Comparison of ENCODE assay signal across 20 cellular contexts in the genomic region with DNA sequence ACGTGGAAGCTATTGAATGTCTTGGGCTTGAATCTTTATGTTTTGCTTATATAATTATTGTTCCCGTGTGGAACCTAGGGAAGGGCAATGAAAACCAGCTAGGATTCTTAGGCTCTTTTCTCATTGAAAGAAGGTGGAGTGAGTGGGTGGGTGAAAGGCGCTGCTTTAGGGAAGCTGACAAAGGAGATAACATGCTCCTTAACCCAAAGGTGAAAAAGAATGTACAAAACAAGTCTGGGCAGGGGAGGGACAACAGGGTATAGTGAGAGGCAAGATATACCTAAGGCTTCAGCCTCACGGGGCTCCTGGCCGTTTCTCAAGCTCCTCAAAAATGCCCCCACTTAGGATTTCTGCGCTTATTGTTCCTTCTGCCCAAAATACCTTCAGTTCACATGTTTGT. TPM values are rescaled to one million over a fixed set of nuclear protein-coding genes. Genes with fewer than 3 reads are reported as not detected.
DNase-seq lines count a peak whose midpoint lies in the region; ATAC-seq, FAIRE-seq and TF ChIP-seq lines count a peak whose summit lies in the region.
"Had no signal": no experiment of that assay in that cellular context is flagged by ENCODE, and none has a peak within 500 bp of the region (broad histone marks: within the 10 kb centered on the region; RNA-seq: fewer than 3 reads in every experiment).

No MANE protein-coding gene starts in this region.

- CTCF ChIA-PET in activated CD8-positive, alpha-beta memory T cell treated with anti-CD3 and anti-CD28 coated beads, Interleukin-2, amount 10 ng/mL, durations not matched to agents 7 days and 5 days (lab: Charles Lee): interaction anchor here (1.0 to 1.3 kb wide), 2 partner anchors 124 to 130 kb away, joined by 3 to 5 read pairs; no protein-coding TSS in a partner anchor
- CTCF ChIA-PET in T-cell (lab: Charles Lee): no interaction called here

- no peaks in the 10 kb centered on the region for H3K9me3 Mint-ChIP-seq in activated CD8-positive, alpha-beta memory T cell treated with anti-CD3 and anti-CD28 coated beads, Interleukin-2, amount 10 ng/mL, durations not matched to agents 7 days and 5 days (ENCODE audit: low read depth)
- no peaks in the 10 kb centered on the region for H3K9me3 Mint-ChIP-seq in T-cell
- no peaks in the 10 kb centered on the region for H3K9me3 Mint-ChIP-seq in effector memory CD8-positive, alpha-beta T cell

- no peaks in the 10 kb centered on the region for H3K9me3 ChIP-seq in small intestine (ENCODE audit: control insufficient read depth, low read depth)
- H3K9me3 ChIP-seq in pancreas: no peaks in the 10 kb centered on the region
- H3K9me3 ChIP-seq: left lung, prostate gland had no signal

- H3K4me1 ChIP-seq in small intestine (ENCODE audit: control insufficient read depth in 2 of 2, insufficient read depth in 1 of 2, low read depth in 1 of 2, low read length in 1 of 2) (no peaks in the 10 kb centered on the region), pancreas (no peaks in the 10 kb centered on the region)
- H3K4me1 ChIP-seq: left lung, prostate gland had no signal

- H3K27me3 ChIP-seq in small intestine (ENCODE audit: control insufficient read depth in 2 of 2, insufficient read depth in 2 of 2, low read length in 2 of 2) (no peaks in the 10 kb centered on the region), pancreas (no peaks in the 10 kb centered on the region)
- H3K27me3 ChIP-seq: left lung had no signal

- no peaks in the 10 kb centered on the region for H3K27me3 Mint-ChIP-seq in activated CD8-positive, alpha-beta memory T cell treated with anti-CD3 and anti-CD28 coated beads, Interleukin-2, amount 10 ng/mL, durations not matched to agents 7 days and 5 days
- no peaks in the 10 kb centered on the region for H3K27me3 Mint-ChIP-seq in T-cell
- H3K27me3 Mint-ChIP-seq in effector memory CD8-positive, alpha-beta T cell: no peaks in the 10 kb centered on the region

- peaks cover 36% of the 10 kb centered on the region for H3K4me1 Mint-ChIP-seq in activated CD8-positive, alpha-beta memory T cell treated with anti-CD3 and anti-CD28 coated beads, Interleukin-2, amount 10 ng/mL, durations not matched to agents 7 days and 5 days
- H3K4me1 Mint-ChIP-seq in T-cell: peaks cover 39 to 45% (median 45%) of the 10 kb centered on the region in 3 donors
- H3K4me1 Mint-ChIP-seq in effector memory CD8-positive, alpha-beta T cell (ENCODE audit: low read depth in 2 of 2): peaks cover 16 to 26% of the 10 kb centered on the region in 2 donors

- WGBS in small intestine, 3 donors: 52 to 63% (median 53%) methylated on average over 5 to 6 of the region's 6 CpGs
- 51 to 67% methylated on average over 6 of the region's 6 CpGs for WGBS in pancreas, 2 donors

- H3K36me3 ChIP-seq in small intestine (ENCODE audit: control insufficient read depth in 2 of 2, insufficient read depth in 2 of 2, low read length in 2 of 2) (no peaks in the 10 kb centered on the region), pancreas (no peaks in the 10 kb centered on the region)
- H3K36me3 ChIP-seq: left lung, prostate gland, WERI-Rb-1 had no signal

- peak overlapping the region; percentile 98 for H3K27ac Mint-ChIP-seq in activated CD8-positive, alpha-beta memory T cell treated with anti-CD3 and anti-CD28 coated beads, Interleukin-2, amount 10 ng/mL, durations not matched to agents 7 days and 5 days
- peak overlapping the region; percentile 94 to 97 for H3K27ac Mint-ChIP-seq in T-cell
- peak overlapping the region; percentile 94 to 95 for H3K27ac Mint-ChIP-seq in effector memory CD8-positive, alpha-beta T cell

- no peak for DNase-seq in activated CD8-positive, alpha-beta memory T cell treated with anti-CD3 and anti-CD28 coated beads, Interleukin-2, amount 10 ng/mL, durations not matched to agents 7 days and 5 days
- DNase-seq in activated CD8-positive, alpha-beta memory T cell treated with anti-CD3 and anti-CD28 coated beads, Interleukin-2, amount 50 U/mL, for 4 hours: no peak
- DNase-seq in T-cell (no peak), small intestine (no peak), pancreas (no peak), MV-4-11 (lab: John Stamatoyannopoulos, UW) (no peak)
- DNase-seq in effector memory CD8-positive, alpha-beta T cell: no peak
- DNase-seq: ACHN; foreskin melanocyte; left lung; NCI-H82; stimulated activated naive CD4-positive, alpha-beta T cell; WERI-Rb-1 had no signal

- H3K4me3 ChIP-seq in small intestine (ENCODE audit: low read depth in 1 of 2, low read length in 2 of 2) (peak overlapping the region; percentile 3 to 5), pancreas (no peak overlapping the region)
- H3K4me3 ChIP-seq: left lung, prostate gland had no signal

- peak overlapping the region in 1 of 2 donors; percentile 27 for H3K27ac ChIP-seq in small intestine (ENCODE audit: low read depth in 1 of 2, low read length in 1 of 2)
- H3K27ac ChIP-seq in pancreas: no peak overlapping the region
- H3K27ac ChIP-seq: left lung, prostate gland, WERI-Rb-1 had no signal

- POLR2A ChIA-PET in T-cell (lab: Charles Lee): interaction anchor here in 1 of 2 donors (1.3 kb wide), 1 partner anchor 131 kb away, joined by 4 read pairs; no protein-coding TSS in a partner anchor

- intact Hi-C loops in pancreas (cut with DNase I): no loop called here

- ATAC-seq in activated CD8-positive, alpha-beta memory T cell treated with anti-CD3 and anti-CD28 coated beads, Interleukin-2, amount 10 ng/mL, durations not matched to agents 7 days and 5 days: no peak
- no peak for ATAC-seq in T-cell (replicated peaks in 1 of 4)
- no peak for ATAC-seq in effector memory CD8-positive, alpha-beta T cell (replicated peaks)
- no peak for ATAC-seq in pancreas
- ATAC-seq in GM18868 (IDR thresholded peaks at IDR 0.05; ENCODE audit: unreplicated experiment): no peak
- ATAC-seq: left lung, SK-N-SH treated with all-trans-retinoic acid at 6 μM for 48 hours had no signal

- no peak for FAIRE-seq in small intestine (lab: Jason Lieb, UNC)
- FAIRE-seq in pancreas (lab: Jason Lieb, UNC): no peak
- FAIRE-seq: endometrium, RCC 7860, urothelium cell line had no signal

- H3K4me3 Mint-ChIP-seq in activated CD8-positive, alpha-beta memory T cell treated with anti-CD3 and anti-CD28 coated beads, Interleukin-2, amount 10 ng/mL, durations not matched to agents 7 days and 5 days: peak overlapping the region; percentile 97
- peak overlapping the region; percentile 93 to 96 (median 94) for H3K4me3 Mint-ChIP-seq in T-cell
- H3K4me3 Mint-ChIP-seq in effector memory CD8-positive, alpha-beta T cell: peak overlapping the region; percentile 93 to 95

- H3K36me3 Mint-ChIP-seq in activated CD8-positive, alpha-beta memory T cell treated with anti-CD3 and anti-CD28 coated beads, Interleukin-2, amount 10 ng/mL, durations not matched to agents 7 days and 5 days: peaks cover 14% of the 10 kb centered on the region
- H3K36me3 Mint-ChIP-seq in T-cell: peaks cover 3% of the 10 kb centered on the region
- peaks cover 14% of the 10 kb centered on the region for H3K36me3 Mint-ChIP-seq in effector memory CD8-positive, alpha-beta T cell (ENCODE audit: insufficient read depth)

- no peak for TF ChIP-seq CTCF in pancreas (IDR thresholded peaks at IDR 0.05)

RNA-seq across cellular contexts. Expression of gene SH2D1A, which starts 1.8 kb away (rescaled TPM):
- total RNA-seq in activated CD8-positive, alpha-beta memory T cell treated with anti-CD3 and anti-CD28 coated beads, Interleukin-2, amount 10 ng/mL, durations not matched to agents 7 days and 5 days: 10 to 100 TPM; 47.0 to 61.8 TPM
- total RNA-seq in T-cell: 10 to 100 TPM; 32.1 to 43.8 (median 39.0) TPM
- under 1 TPM in 2 of 3 donors, not detected in 1; 0.36 to 0.54 TPM for polyA plus RNA-seq in small intestine
- under 1 TPM in 4 of 6 donors, not detected in 2; 0.09 to 0.23 (median 0.15) TPM for total RNA-seq in pancreas
- under 1 TPM; 0.08 to 0.21 TPM for polyA plus RNA-seq in pancreas
- total RNA-seq: Daoy had no signal

RNA-seq across cellular contexts. Expression of gene TEX13D, which starts 15.7 kb away (rescaled TPM):
- total RNA-seq in activated CD8-positive, alpha-beta memory T cell treated with anti-CD3 and anti-CD28 coated beads, Interleukin-2, amount 10 ng/mL, durations not matched to agents 7 days and 5 days: not detected
- total RNA-seq in T-cell: not detected
- polyA plus RNA-seq in small intestine: not detected
- not detected for total RNA-seq in pancreas
- polyA plus RNA-seq in pancreas: under 1 TPM in 1 of 2 donors, not detected in 1; 0.02 TPM
- total RNA-seq: Daoy, left lung had no signal

Comparison
In these comparisons a context has a peak if more than half of its experiments do, and no peak if none do; other contexts are left out.
1. H3K4me3 ChIP-seq: peak in small intestine (2 of 2); none in pancreas (0 of 4).
2. RNA of gene SH2D1A, which starts 1.8 kb away (total RNA-seq): 47.0 to 61.8 TPM in activated CD8-positive, alpha-beta memory T cell treated with anti-CD3 and anti-CD28 coated beads, Interleukin-2, amount 10 ng/mL, durations not matched to agents 7 days and 5 days and 32.1 to 43.8 TPM in T-cell; 0.09 to 0.23 TPM in pancreas; every median in the first group is over 10 times any median in the second.
3. Peak in every context shown above with its lines, with median percentiles within 50 percentile points of each other: H3K27ac Mint-ChIP-seq and H3K4me3 Mint-ChIP-seq.